ENCODE assay signal across 10 cellular contexts in the genomic region with DNA sequence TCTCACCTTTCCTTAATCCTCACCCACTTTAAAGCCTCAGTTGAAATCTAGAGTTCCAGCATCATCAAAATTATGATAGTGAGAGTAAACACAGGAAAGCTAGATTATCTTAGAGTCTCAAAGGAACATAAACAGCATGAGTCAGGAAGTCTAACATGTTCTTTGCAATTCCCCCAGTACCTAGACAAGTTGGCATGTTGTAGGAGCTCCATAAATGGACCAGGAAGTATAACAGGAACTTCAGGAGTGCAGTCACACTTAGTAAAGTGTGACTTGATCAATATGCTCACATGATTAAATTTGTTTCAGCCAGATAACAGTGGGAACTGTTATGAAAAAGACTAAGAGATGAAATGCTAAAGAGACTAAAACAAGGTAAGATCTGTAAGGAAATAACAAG.
"Had no signal": no experiment of that assay in that cellular context is flagged by ENCODE, and none has a peak within 500 bp of the region (broad histone marks: within the 10 kb centered on the region; RNA-seq: fewer than 3 reads in every experiment).

No MANE protein-coding gene starts in this region.

- H3K4me3 ChIP-seq: GM23248, HAP-1 had no signal

- DNase-seq: GM23248, GOT3, H7, HFFc6, KBM-7 had no signal

- H3K27me3 Mint-ChIP-seq: IgD-negative memory B cell had no signal

- ATAC-seq: HCT116, HepG2 had no signal

- H3K27ac ChIP-seq: GM23248, HL-60 had no signal

- H2AFZ ChIP-seq: GM23248 had no signal

- H3K4me1 Mint-ChIP-seq: IgD-negative memory B cell had no signal

- H3K9me3 ChIP-seq: HAP-1 had no signal

- H3K4me1 ChIP-seq: HAP-1 had no signal

- FAIRE-seq: HepG2 had no signal

- H3K36me3 ChIP-seq: HAP-1 had no signal

- H3K9ac ChIP-seq: GM23248 had no signal

- H3K36me3 Mint-ChIP-seq: IgD-negative memory B cell had no signal

- H3K4me3 Mint-ChIP-seq: HFFc6, IgD-negative memory B cell had no signal

- H3K27ac Mint-ChIP-seq: HFFc6, IgD-negative memory B cell had no signal
